8 cellular contexts compared by ENCODE assay signal in genomic region chr17:17822189-17822978, GRCh38. TPM values are rescaled to one million over a fixed set of nuclear protein-coding genes. Genes with fewer than 3 reads are reported as not detected.
A peak's percentile ranks its signal among the peaks of the same experiment; 100 is the strongest.
DNase-seq lines count a peak whose midpoint lies in the region; ATAC-seq and TF ChIP-seq lines count a peak whose summit lies in the region.

No MANE protein-coding gene starts in this region.

- H3K4me1 Mint-ChIP-seq in chondrocyte (ENCODE audit: low read depth), result peaks cover 42% of the 10 kb centered on the region

- H3K27me3 Mint-ChIP-seq in chondrocyte (ENCODE audit: low read depth), result no peaks in the 10 kb centered on the region

- no peak overlapping the region for H3K4me3 Mint-ChIP-seq in chondrocyte (ENCODE audit: unreplicated experiment)

- H3K27ac Mint-ChIP-seq in chondrocyte (ENCODE audit: unreplicated experiment), result no peak overlapping the region

- peak; percentile 32 for DNase-seq in ELR (ENCODE audit: low read depth)
- peak; percentile 93 for DNase-seq in fibroblast of the conjunctiva (ENCODE audit: low read depth)
- peak; percentile 75 to 98 (median 87) for DNase-seq in posterior cingulate gyrus
- DNase-seq in chondrocyte (ENCODE audit: low spot score), result no peak

- H3K36me3 Mint-ChIP-seq in chondrocyte (ENCODE audit: low read depth), result peaks cover 2% of the 10 kb centered on the region

- no peaks in the 10 kb centered on the region for H3K9me3 Mint-ChIP-seq in chondrocyte (ENCODE audit: low read depth)

- no peak for TF ChIP-seq CTCF in chondrocyte (IDR thresholded peaks at IDR 0.05)

- ATAC-seq in SK-N-SH treated with all-trans-retinoic acid at 6 μM for 48 hours (peak; percentile 36), HG02852 (IDR thresholded peaks at IDR 0.05; ENCODE audit: unreplicated experiment) (no peak), GM18861 (IDR thresholded peaks at IDR 0.05; ENCODE audit: unreplicated experiment) (no peak), HG03039 (IDR thresholded peaks at IDR 0.05; ENCODE audit: unreplicated experiment) (no peak)

- intact Hi-C loops in posterior cingulate gyrus (cut with DNase I), result loop anchor here (2.0 to 5.0 kb wide), 2 partner anchors 14 to 35 kb away; partner anchors contain the start of gene SREBF1

TF ChIP-seq in SK-N-SH treated with all-trans-retinoic acid at 6 μM for 48 hours, 23 proteins besides CTCF, POLR2A, EP300 and RAD21:
- TF ChIP-seq TCF4 (CRISPR knock-in tag; IDR thresholded peaks at IDR 0.05; ENCODE audit: borderline replicate concordance) (peak; percentile 68; the same call in 1 of the 2 replicates), BACH2 (CRISPR knock-in tag; IDR thresholded peaks at IDR 0.05; ENCODE audit: borderline replicate concordance) (no peak)

RNA-seq across cellular contexts. Expression of gene SREBF1, which starts 14.4 kb away (rescaled TPM):
- 22.8 to 26.7 TPM (median 23.4 TPM) in 3 replicates for total RNA-seq in chondrocyte
